8 cellular contexts compared by ENCODE assay signal in the genomic region with DNA sequence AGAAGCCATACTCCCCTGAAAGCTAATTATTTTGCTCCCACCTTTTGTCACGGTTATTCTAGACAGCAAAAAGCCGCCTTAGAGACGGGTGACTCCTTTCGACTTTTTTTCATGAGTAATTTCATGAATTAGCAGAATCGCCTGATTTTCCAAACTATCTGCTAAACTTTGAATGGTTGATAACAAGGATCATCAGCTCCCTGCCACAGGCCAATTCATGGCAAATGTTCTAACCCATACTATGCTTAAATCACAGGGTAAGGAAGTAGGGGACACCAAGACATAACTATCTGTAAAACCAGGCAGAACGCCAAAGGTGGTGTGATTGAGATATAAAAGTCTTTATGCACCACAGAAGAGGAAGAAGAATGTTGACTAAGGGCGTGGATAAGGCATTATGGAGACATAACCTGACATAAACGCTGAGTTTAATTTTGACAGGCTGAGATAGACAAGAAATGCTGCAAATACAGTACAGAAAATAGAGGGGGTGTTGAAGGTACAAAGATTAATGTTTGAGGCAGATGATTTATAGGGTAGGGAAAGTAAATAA. TPM values are rescaled to one million over a fixed set of nuclear protein-coding genes. Genes with fewer than 3 reads are reported as not detected.
A peak's percentile ranks its signal among the peaks of the same experiment; 100 is the strongest.
DNase-seq lines count a peak whose midpoint lies in the region; ATAC-seq, FAIRE-seq and TF ChIP-seq lines count a peak whose summit lies in the region.

No MANE protein-coding gene starts in this region.

- H3K9ac ChIP-seq in GM12878 (ENCODE audit: control insufficient read depth, insufficient read depth, low read length): peak overlapping the region; percentile 64; the same call in 1 of the 2 replicates
- H3K9ac ChIP-seq in mesenchymal stem cell (ENCODE audit: low read length): peak overlapping the region; percentile 91

- H4K91ac ChIP-seq in mesenchymal stem cell (ENCODE audit: low read length): no peak overlapping the region

- POLR2A ChIA-PET in GM12878 (lab: Charles Lee): interaction anchor here (1.6 to 2.6 kb wide), 2 partner anchors 109 to 113 kb away, joined by 3 to 11 read pairs; a partner anchor contains a TSS

- BruUV-seq in GM12878 (replicated peaks; lab: Mats Ljungman, UMichigan): TSS peak; percentile 66

- H3K4ac ChIP-seq in mesenchymal stem cell (ENCODE audit: low read depth in 1 of 2, low read length in 2 of 2): no peak overlapping the region

- H3K4me1 ChIP-seq in GM12878 (ENCODE audit: control insufficient read depth, insufficient read depth, low read length): peaks cover 30% of the 10 kb centered on the region
- H3K4me1 ChIP-seq in mesenchymal stem cell (ENCODE audit: control insufficient read depth, insufficient read depth, low read depth, low read length): no peaks in the 10 kb centered on the region
- no peaks in the 10 kb centered on the region for H3K4me1 ChIP-seq in aorta (ENCODE audit: control insufficient read depth in 1 of 2, insufficient read depth in 2 of 2, low read length in 2 of 2)

- no peak overlapping the region for H2BK15ac ChIP-seq in mesenchymal stem cell (ENCODE audit: low read depth, poor library complexity, severe bottlenecking)

- H2AK5ac ChIP-seq in mesenchymal stem cell (ENCODE audit: low read length, severe bottlenecking): no peak overlapping the region

- intact Hi-C loops in GM12878 (cut with micrococcal nuclease; ENCODE audit: unreplicated experiment): loop anchor here (10.0 kb wide), 1 partner anchor 111 kb away; a partner anchor contains a TSS
- intact Hi-C loops in aorta (cut with DNase I): no loop called here
- intact Hi-C loops in posterior cingulate gyrus (cut with DNase I): loop anchor here (5.0 kb wide), 2 partner anchors 54 to 129 kb away; a partner anchor contains a TSS

- peaks cover 6% of the 10 kb centered on the region for H3K79me1 ChIP-seq in mesenchymal stem cell (replicated peaks; ENCODE audit: low read length, poor library complexity, severe bottlenecking)

- no peak overlapping the region for H3K27ac ChIP-seq in GM12878 (ENCODE audit: control insufficient read depth, insufficient read depth)
- H3K27ac ChIP-seq in mesenchymal stem cell (ENCODE audit: low read length, poor library complexity, severe bottlenecking): no peak overlapping the region
- H3K27ac ChIP-seq in aorta (ENCODE audit: low read depth in 1 of 2, low read length in 2 of 2): no peak overlapping the region

- no peak overlapping the region for H3K14ac ChIP-seq in mesenchymal stem cell (ENCODE audit: low read length in 2 of 2)

- H4K20me1 ChIP-seq in GM12878 (ENCODE audit: control insufficient read depth, insufficient read depth): no peaks in the 10 kb centered on the region

- in situ Hi-C loops in GM12878 (cut with MboI): no loop called here

- H2BK12ac ChIP-seq in mesenchymal stem cell (ENCODE audit: low read length in 2 of 2): no peak overlapping the region

- H3K4me3 ChIP-seq in GM06990 (replicated peaks; ENCODE audit: low read depth, low read length): peak overlapping the region; percentile 73
- peak overlapping the region; percentile 75 for H3K4me3 ChIP-seq in GM12878
- H3K4me3 ChIP-seq in mesenchymal stem cell (ENCODE audit: insufficient read depth in 1 of 2, low read depth in 1 of 2, low read length in 2 of 2): peak overlapping the region in 1 of 2 experiments; percentile 94
- H3K4me3 ChIP-seq in aorta (ENCODE audit: low read length in 2 of 2): peak overlapping the region; percentile 43 to 58

- RAD21 ChIA-PET in GM12878 (lab: Charles Lee; ENCODE audit: unreplicated experiment): interaction anchor here (1.4 to 4.2 kb wide), 3 partner anchors 23 to 111 kb away, joined by 3 to 20 read pairs (median 7); no protein-coding TSS in a partner anchor

- peak overlapping the region; percentile 94 for H3K4me2 ChIP-seq in GM12878 (ENCODE audit: control insufficient read depth, insufficient read depth)
- peak overlapping the region; percentile 93 for H3K4me2 ChIP-seq in mesenchymal stem cell (ENCODE audit: low read length, poor library complexity, severe bottlenecking)

- H3K18ac ChIP-seq in mesenchymal stem cell (ENCODE audit: low read depth in 1 of 2, low read length in 2 of 2): no peak overlapping the region

- peaks cover 3% of the 10 kb centered on the region for H3K79me2 ChIP-seq in GM12878 (ENCODE audit: control insufficient read depth, insufficient read depth, low read length)

- H2BK120ac ChIP-seq in mesenchymal stem cell (ENCODE audit: low read depth, low read length): no peak overlapping the region

- no peak for DNase-seq in GM06990 (ENCODE audit: extremely low read depth, insufficient read length)
- DNase-seq in MV-4-11 (lab: John Stamatoyannopoulos, UW): peak; percentile 77
- DNase-seq in GM12878 (ENCODE audit: low read depth, low spot score): no peak
- no peak for DNase-seq in mesenchymal stem cell
- DNase-seq in aorta: no peak
- DNase-seq in posterior cingulate gyrus: no peak
- DNase-seq in NCI-H2029 treated with DMSO at 0.1 percent for 48 hours (lab: John Stamatoyannopoulos, UW): no peak

- CTCF ChIA-PET in GM12878 (lab: Yijun Ruan, JAX): interaction anchor here (0.8 to 2.6 kb wide), 3 partner anchors 27 to 113 kb away, joined by 4 to 10 read pairs (median 9); no protein-coding TSS in a partner anchor

- 0 out of 2 replicates have a peak overlapping the region, but pooled peaks have one; percentile 18 for H2AFZ ChIP-seq in GM12878 (ENCODE audit: control insufficient read depth, low read depth, low read length)
- H2AFZ ChIP-seq in mesenchymal stem cell (ENCODE audit: low read depth, low read length): no peak overlapping the region

- ATAC-seq in GM12878 (no peak), aorta (ENCODE audit: low FRiP score) (no peak), HG03521 (IDR thresholded peaks at IDR 0.05; ENCODE audit: unreplicated experiment) (no peak)

- no peak overlapping the region for H3K23ac ChIP-seq in mesenchymal stem cell (ENCODE audit: low read length in 2 of 2)

- TF ChIP-seq EP300 in GM12878 (IDR thresholded peaks at IDR 0.05; ENCODE audit: borderline replicate concordance in 1 of 2, control insufficient read depth in 1 of 2, low read depth in 2 of 2, low read length in 2 of 2): no peak

- WGBS in GM12878 (ENCODE audit: insufficient coverage, insufficient replicate concordance, low lambda C conversion rate, missing lambda C conversion rate): 15% methylated on average over 8 of the region's 8 CpGs
- 34% methylated on average over 8 of the region's 8 CpGs for WGBS in mesenchymal stem cell
- 23 to 24% methylated on average over 8 of the region's 8 CpGs for WGBS in aorta, 2 donors

- H3K9me3 ChIP-seq in GM12878 (replicated peaks; ENCODE audit: control insufficient read depth, insufficient read depth, low read length) (peaks cover 2% of the 10 kb centered on the region; the same call in 1 of the 3 replicates), mesenchymal stem cell (ENCODE audit: control insufficient read depth, low read length) (no peaks in the 10 kb centered on the region), aorta (ENCODE audit: control insufficient read depth, low read length) (no peaks in the 10 kb centered on the region)

- no peak for TF ChIP-seq RAD21 in GM12878 (IDR thresholded peaks at IDR 0.05; ENCODE audit: insufficient read depth, low read depth, low read length)

- no peak overlapping the region for H2BK5ac ChIP-seq in mesenchymal stem cell (ENCODE audit: low read depth, low read length, poor library complexity, severe bottlenecking)

- no peak for TF ChIP-seq POLR2A in GM12878 (IDR thresholded peaks at IDR 0.05; ENCODE audit: low read depth, low read length)

- no peak overlapping the region for H4K8ac ChIP-seq in mesenchymal stem cell (ENCODE audit: low read length)

- H3K36me3 ChIP-seq in GM06990 (ENCODE audit: control insufficient read depth, insufficient read depth, low read length) (no peaks in the 10 kb centered on the region), GM12878 (ENCODE audit: control insufficient read depth in 2 of 2, insufficient read depth in 2 of 2, low read length in 1 of 2) (no peaks in the 10 kb centered on the region), mesenchymal stem cell (ENCODE audit: control insufficient read depth in 1 of 2, insufficient read depth in 2 of 2, low read depth in 1 of 2, low read length in 2 of 2) (no peaks in the 10 kb centered on the region), aorta (ENCODE audit: control insufficient read depth in 1 of 2, insufficient read depth in 2 of 2, low read length in 1 of 2) (no peaks in the 10 kb centered on the region)

- FAIRE-seq in GM12878 (lab: Jason Lieb, UNC): no peak

- H3K27me3 ChIP-seq in GM06990 (replicated peaks; ENCODE audit: control insufficient read depth, insufficient read depth, low read length): no peaks in the 10 kb centered on the region
- no peaks in the 10 kb centered on the region for H3K27me3 ChIP-seq in GM12878 (replicated peaks in 1 of 2; ENCODE audit: control insufficient read depth in 2 of 2, insufficient read depth in 2 of 2, low read length in 1 of 2)
- peaks cover 0 to 6% of the 10 kb centered on the region in 2 experiments for H3K27me3 ChIP-seq in mesenchymal stem cell (ENCODE audit: control insufficient read depth in 1 of 2, insufficient read depth in 1 of 2, low read length in 2 of 2)
- no peaks in the 10 kb centered on the region for H3K27me3 ChIP-seq in aorta (ENCODE audit: control insufficient read depth in 1 of 2, insufficient read depth in 2 of 2, low read length in 1 of 2)

- SMC1A ChIA-PET in GM12878 (lab: Charles Lee; ENCODE audit: uncharacterized antibody, unreplicated experiment): interaction anchor here (0.7 to 4.2 kb wide), 2 partner anchors 65 to 110 kb away, joined by 3 to 18 read pairs; no protein-coding TSS in a partner anchor

- TF ChIP-seq CTCF in GM06990 (IDR thresholded peaks at IDR 0.05; ENCODE audit: insufficient read depth, low read length, poor library complexity, severe bottlenecking) (no peak), GM12878 (IDR thresholded peaks at IDR 0.05 in 2 of 3, conservative IDR thresholded peaks at IDR 0.05 in 1 of 3; ENCODE audit: control insufficient read depth in 2 of 3, extremely low read depth in 1 of 3, insufficient read depth in 1 of 3, low read depth in 3 of 3, low read length in 3 of 3) (no peak)

RNA-seq across cellular contexts. Expression of a gene that starts 0.9 kb away (rescaled TPM):
- 210 and 228 TPM in 2 replicates for total RNA-seq in GM12878 (2013; cell fraction: nucleolus; rRNA removed)
- total RNA-seq in GM12878 (2014; rRNA removed) (30.7 and 37.8 TPM in 2 replicates), GM12878 (2014; rRNA removed; fragmentation: Illumina TruSeq; extraction: Trizol) (29.6 and 34.6 TPM in 2 replicates), GM12878 (2021) (22.6 and 25.3 TPM in 2 replicates), aorta (10 to 100 TPM; 23.3 to 52.5 TPM)
- polyA plus RNA-seq in GM12878 (2011; ENCODE audit: low read depth): 7.8 TPM
- polyA plus RNA-seq in GM12878 (2011; rRNA removed) (26.6 and 34.8 TPM in 2 replicates), GM12878 (2014; fragmentation: Illumina TruSeq; extraction: Trizol) (32.1 and 61.0 TPM in 2 replicates), GM12878 (2014; fragmentation: Nextera tagmentation; extraction: Ambion mirVana) (10 to 100 TPM in 1 of 2 experiments, 1 to 10 TPM in 1; 8.5 to 12.8 TPM), GM12878 (2014; rRNA removed) (18.6 and 19.2 TPM in 2 replicates), GM12878 (2016; fragmentation: Nextera tagmentation; extraction: Ambion mirVana) (10 to 100 TPM in 1 of 2 experiments, 1 to 10 TPM in 1; 9.4 to 11.5 TPM), aorta (10 to 100 TPM in 1 of 2 donors, 1 to 10 TPM in 1; 7.1 to 15.5 TPM)
- 7.5 and 9.6 TPM in 2 replicates for polyA plus RNA-seq in GM12878 (2011; cell fraction: cytosol; rRNA removed)
- polyA plus RNA-seq in GM12878 (2011; cell fraction: nucleus; rRNA removed): 55.1 and 58.6 TPM in 2 replicates
- 10.9 and 14.5 TPM in 2 replicates for polyA plus RNA-seq in GM12878 (2012)
- polyA minus RNA-seq in GM12878 (2011; rRNA and poly(A)+ RNA removed): 14.3 and 20.5 TPM in 2 replicates
- 4.3 and 5.6 TPM in 2 replicates for polyA minus RNA-seq in GM12878 (2011; cell fraction: cytosol; rRNA and poly(A)+ RNA removed)
- 19.6 and 33.7 TPM in 2 replicates for polyA minus RNA-seq in GM12878 (2011; cell fraction: nucleus; rRNA and poly(A)+ RNA removed)
- 15.0 TPM for polyA plus RNA-seq in mesenchymal stem cell (2013, experiment 1 of 2)
- 15.3 TPM for polyA plus RNA-seq in mesenchymal stem cell (2013, experiment 2 of 2)

RNA-seq across cellular contexts. Expression of a gene that starts 57.8 kb away (rescaled TPM):
- total RNA-seq in GM12878 (2013; cell fraction: nucleolus; rRNA removed): not detected in 2 replicates
- total RNA-seq in GM12878 (2014; rRNA removed): not detected in 2 replicates
- not detected in 2 replicates for total RNA-seq in GM12878 (2014; rRNA removed; fragmentation: Illumina TruSeq; extraction: Trizol)
- total RNA-seq in GM12878 (2021): not detected in 2 replicates
- polyA plus RNA-seq in GM12878 (2011; ENCODE audit: low read depth): not detected
- polyA plus RNA-seq in GM12878 (2011; rRNA removed): not detected in 2 replicates
- not detected in 2 replicates for polyA plus RNA-seq in GM12878 (2011; cell fraction: cytosol; rRNA removed)
- not detected in 2 replicates for polyA plus RNA-seq in GM12878 (2011; cell fraction: nucleus; rRNA removed)
- not detected in 2 replicates for polyA plus RNA-seq in GM12878 (2012)
- 0.03 TPM in 1 of 2 replicates, not detected in the other for polyA plus RNA-seq in GM12878 (2014; fragmentation: Illumina TruSeq; extraction: Trizol)
- not detected for polyA plus RNA-seq in GM12878 (2014; fragmentation: Nextera tagmentation; extraction: Ambion mirVana)
- not detected in 2 replicates for polyA plus RNA-seq in GM12878 (2014; rRNA removed)
- under 1 TPM; 0.04 to 0.15 TPM for polyA plus RNA-seq in GM12878 (2016; fragmentation: Nextera tagmentation; extraction: Ambion mirVana)
- not detected in 2 replicates for polyA minus RNA-seq in GM12878 (2011; rRNA and poly(A)+ RNA removed)
- not detected in 2 replicates for polyA minus RNA-seq in GM12878 (2011; cell fraction: cytosol; rRNA and poly(A)+ RNA removed)
- not detected in 2 replicates for polyA minus RNA-seq in GM12878 (2011; cell fraction: nucleus; rRNA and poly(A)+ RNA removed)
- polyA plus RNA-seq in mesenchymal stem cell (2013, experiment 1 of 2): 0.01 TPM
- 0.03 TPM for polyA plus RNA-seq in mesenchymal stem cell (2013, experiment 2 of 2)
- total RNA-seq in aorta: not detected
- under 1 TPM in 1 of 2 donors, not detected in 1; 0.15 TPM for polyA plus RNA-seq in aorta

Comparison
In these comparisons a context has a peak if more than half of its experiments do, and no peak if none do; other contexts are left out.
1. intact Hi-C loops: an anchor here in GM12878 (10.0 kb wide) and posterior cingulate gyrus (5.0 kb wide); none called in aorta.